28 cellular contexts compared by ENCODE assay signal in the genomic region with DNA sequence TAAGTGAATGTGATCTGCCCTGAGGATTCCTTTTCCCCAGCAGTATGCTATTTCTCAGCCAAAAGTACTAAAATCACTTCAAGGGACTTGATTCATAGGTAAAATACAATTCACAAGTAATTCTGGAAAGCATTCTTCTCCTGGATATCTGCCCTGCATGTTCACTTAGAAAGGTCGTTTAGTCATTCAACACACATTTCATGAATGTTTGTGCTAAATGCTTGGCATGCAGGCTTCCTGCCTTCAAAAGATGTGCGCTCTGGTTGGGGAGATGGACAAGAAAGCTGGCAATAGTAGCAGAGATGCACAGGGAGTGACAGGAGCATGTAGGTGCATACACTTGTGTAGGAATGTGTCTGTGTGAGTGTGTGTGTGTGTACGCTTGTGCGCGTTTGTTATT.
DNase-seq lines count a peak whose midpoint lies in the region; ATAC-seq, FAIRE-seq and TF ChIP-seq lines count a peak whose summit lies in the region.
"Had no signal": no experiment of that assay in that cellular context is flagged by ENCODE, and none has a peak within 500 bp of the region (broad histone marks: within the 10 kb centered on the region; RNA-seq: fewer than 3 reads in every experiment).

No MANE protein-coding gene starts in this region.

- no peak overlapping the region for H3K27ac Mint-ChIP-seq in CD8-positive, alpha-beta memory T cell
- H3K27ac Mint-ChIP-seq: CD4-positive, alpha-beta T cell had no signal

- H4K5ac ChIP-seq in H1 (ENCODE audit: insufficient read length, low read depth, low read length), result no peak overlapping the region

- FAIRE-seq in H1 (lab: Jason Lieb, UNC), result no peak
- FAIRE-seq: A204.1 had no signal

- H3K79me2 ChIP-seq in GM23248 (ENCODE audit: insufficient read depth) (peaks cover 11% of the 10 kb centered on the region), H1 (ENCODE audit: control insufficient read depth in 1 of 2, insufficient read depth in 2 of 2, low read length in 2 of 2) (peaks cover 0 to 70% of the 10 kb centered on the region in 2 experiments; a peak in 3 of 4 replicates)

- H4K8ac ChIP-seq in H1 (ENCODE audit: extremely low read depth, insufficient read depth, low read length) (no peak overlapping the region), mesenchymal stem cell (ENCODE audit: low read length) (no peak overlapping the region)

- no peak overlapping the region for H3K4me3 Mint-ChIP-seq in CD8-positive, alpha-beta memory T cell
- H3K4me3 Mint-ChIP-seq: CD4-positive, alpha-beta T cell had no signal

- H2BK12ac ChIP-seq in H1 (ENCODE audit: low read depth, low read length) (no peak overlapping the region), mesenchymal stem cell (ENCODE audit: low read length in 2 of 2) (no peak overlapping the region)

- H3K18ac ChIP-seq in H1 (ENCODE audit: extremely low read depth, low read length) (no peak overlapping the region), mesenchymal stem cell (ENCODE audit: low read depth in 1 of 2, low read length in 2 of 2) (no peak overlapping the region)

- H4K20me1 ChIP-seq in GM23248 (ENCODE audit: insufficient read depth) (no peaks in the 10 kb centered on the region), H1 (replicated peaks in 1 of 2; ENCODE audit: control insufficient read depth in 1 of 2, insufficient read depth in 2 of 2, low read length in 2 of 2) (peaks cover 0 to 8% of the 10 kb centered on the region in 2 experiments)

- H3K36me3 ChIP-seq in GM23248 (ENCODE audit: low read depth) (no peaks in the 10 kb centered on the region), H1 (ENCODE audit: control insufficient read depth in 2 of 4, insufficient read depth in 4 of 4, low read length in 3 of 4) (no peaks in the 10 kb centered on the region), mesenchymal stem cell (ENCODE audit: control insufficient read depth in 1 of 2, insufficient read depth in 2 of 2, low read depth in 1 of 2, low read length in 2 of 2) (no peaks in the 10 kb centered on the region)
- H3K36me3 ChIP-seq in CD8-positive, alpha-beta memory T cell (ENCODE audit: insufficient read depth, low read length), result no peaks in the 10 kb centered on the region
- H3K36me3 ChIP-seq: BLaER1 treated with 17β-estradiol and CSF1 and Interleukin-3, amounts not matched to agents 10 nM and 100 nM; HAP-1; SJCRH30 had no signal

- H3K23ac ChIP-seq in H1 (ENCODE audit: insufficient read length) (no peak overlapping the region), mesenchymal stem cell (ENCODE audit: low read length in 2 of 2) (no peak overlapping the region)

- POLR2A ChIA-PET in H1 (lab: Charles Lee; ENCODE audit: partially characterized antibody), result no interaction called here
- POLR2A ChIA-PET in CD8-positive, alpha-beta memory T cell (lab: Charles Lee), result no interaction called here

- TF ChIP-seq EP300 in H1 (IDR thresholded peaks at IDR 0.05; ENCODE audit: borderline replicate concordance in 1 of 2, low read depth in 2 of 2, low read length in 2 of 2), result no peak

- H3K27ac ChIP-seq in GM23248 (no peak overlapping the region), H1 (ENCODE audit: low read depth, low read length) (no peak overlapping the region), mesenchymal stem cell (ENCODE audit: low read length, poor library complexity, severe bottlenecking) (no peak overlapping the region)
- H3K27ac ChIP-seq in CD8-positive, alpha-beta memory T cell (ENCODE audit: low read depth, low read length), result no peak overlapping the region
- H3K27ac ChIP-seq: BLaER1 treated with 17β-estradiol and CSF1 and Interleukin-3, amounts not matched to agents 10 nM and 100 nM; PC-9; SJCRH30 had no signal

- no peak for TF ChIP-seq RAD21 in H1 (IDR thresholded peaks at IDR 0.05 in 1 of 2, conservative IDR thresholded peaks at IDR 0.05 in 1 of 2; ENCODE audit: low read depth in 2 of 2, low read length in 2 of 2)

- no peaks in the 10 kb centered on the region for H3K4me1 Mint-ChIP-seq in CD8-positive, alpha-beta memory T cell

- H2AFZ ChIP-seq in GM23248 (no peak overlapping the region), H1 (ENCODE audit: low read length) (no peak overlapping the region), mesenchymal stem cell (ENCODE audit: low read depth, low read length) (no peak overlapping the region)
- H2AFZ ChIP-seq: PC-9 had no signal

- no peaks in the 10 kb centered on the region for H3K23me2 ChIP-seq in H1 (ENCODE audit: low read depth, low read length)

- no peak overlapping the region for H2AK5ac ChIP-seq in H1 (ENCODE audit: low read depth, low read length)
- H2AK5ac ChIP-seq in mesenchymal stem cell (ENCODE audit: low read length, severe bottlenecking), result no peak overlapping the region

- TF ChIP-seq POLR2A in H1 (IDR thresholded peaks at IDR 0.05; ENCODE audit: control extremely low read depth in 1 of 2, low read depth in 2 of 2, low read length in 2 of 2), result 0 out of 3 replicates have a peak, but pooled peaks of 1 of the 2 experiments have one; percentile 40

- CTCF ChIA-PET in H1 (lab: Charles Lee; ENCODE audit: partially characterized antibody), result interaction anchor here (0.8 to 4.1 kb wide), 4 partner anchors 12 to 51 kb away, joined by 3 to 27 read pairs (median 3); no protein-coding TSS in a partner anchor
- CTCF ChIA-PET in CD8-positive, alpha-beta memory T cell (lab: Charles Lee), result no interaction called here

- H3F3A ChIP-seq in GM23248 (ENCODE audit: insufficient read depth), result peaks cover 5% of the 10 kb centered on the region; the same call in 1 of the 2 replicates

- no peak overlapping the region for H3K56ac ChIP-seq in H1 (replicated peaks; ENCODE audit: insufficient read length, low read depth, low read length)

- H3K9me3 ChIP-seq in GM23248 (ENCODE audit: low read depth), result no peaks in the 10 kb centered on the region
- no peaks in the 10 kb centered on the region for H3K9me3 ChIP-seq in H1 (ENCODE audit: insufficient read depth in 2 of 2, low read depth in 1 of 2, low read length in 1 of 2)
- H3K9me3 ChIP-seq in mesenchymal stem cell (ENCODE audit: control insufficient read depth, low read length), result no peaks in the 10 kb centered on the region
- H3K9me3 ChIP-seq in CD8-positive, alpha-beta memory T cell (ENCODE audit: low read length), result no peaks in the 10 kb centered on the region
- H3K9me3 ChIP-seq: HAP-1, SJCRH30 had no signal

- TF ChIP-seq CTCF in H1 (IDR thresholded peaks at IDR 0.05; ENCODE audit: control extremely low read depth in 1 of 3, insufficient read depth in 1 of 3, low read depth in 1 of 3, low read length in 3 of 3), result no peak

- H4K91ac ChIP-seq in H1 (replicated peaks; ENCODE audit: insufficient read length, low read length) (no peak overlapping the region), mesenchymal stem cell (ENCODE audit: low read length) (no peak overlapping the region)

- H3K27me3 ChIP-seq in GM23248 (replicated peaks; ENCODE audit: insufficient read depth) (no peaks in the 10 kb centered on the region), H1 (replicated peaks in 1 of 4; ENCODE audit: control insufficient read depth in 3 of 4, extremely low read depth in 1 of 4, insufficient read depth in 3 of 4, low read length in 3 of 4) (no peaks in the 10 kb centered on the region), mesenchymal stem cell (ENCODE audit: control insufficient read depth in 1 of 2, insufficient read depth in 1 of 2, low read length in 2 of 2) (no peaks in the 10 kb centered on the region)
- H3K27me3 ChIP-seq in CD8-positive, alpha-beta memory T cell (ENCODE audit: insufficient read depth, low read length, poor library complexity, severe bottlenecking), result no peaks in the 10 kb centered on the region
- H3K27me3 ChIP-seq: BLaER1 treated with 17β-estradiol and CSF1 and Interleukin-3, amounts not matched to agents 10 nM and 100 nM; SJCRH30 had no signal

- H2BK5ac ChIP-seq in H1 (ENCODE audit: low read depth, low read length) (no peak overlapping the region; the same call in 1 of the 2 replicates), mesenchymal stem cell (ENCODE audit: low read depth, low read length, poor library complexity, severe bottlenecking) (no peak overlapping the region)

- H3K14ac ChIP-seq in H1 (ENCODE audit: insufficient read length) (no peak overlapping the region), mesenchymal stem cell (ENCODE audit: low read length in 2 of 2) (no peak overlapping the region)

- no peaks in the 10 kb centered on the region for H3K27me3 Mint-ChIP-seq in CD8-positive, alpha-beta memory T cell

- H3K4me3 ChIP-seq in GM23248 (no peak overlapping the region), H1 (ENCODE audit: extremely low read depth in 1 of 4, insufficient read depth in 2 of 4, low read depth in 3 of 4, low read length in 4 of 4) (no peak overlapping the region), mesenchymal stem cell (ENCODE audit: insufficient read depth in 1 of 2, low read depth in 1 of 2, low read length in 2 of 2) (no peak overlapping the region)
- H3K4me3 ChIP-seq in CD8-positive, alpha-beta memory T cell (ENCODE audit: low read length), result no peak overlapping the region
- H3K4me3 ChIP-seq: BLaER1 treated with 17β-estradiol and CSF1 and Interleukin-3, amounts not matched to agents 10 nM and 100 nM; HAP-1; PC-9; SJCRH30 had no signal

- no peak overlapping the region for H2BK20ac ChIP-seq in H1 (ENCODE audit: low read length)

- H3K9ac ChIP-seq in GM23248 (no peak overlapping the region), H1 (replicated peaks in 1 of 4; ENCODE audit: extremely low read depth in 1 of 4, low read depth in 3 of 4, low read length in 3 of 4) (no peak overlapping the region), mesenchymal stem cell (ENCODE audit: low read length) (peak overlapping the region; percentile 5)
- H3K9ac ChIP-seq: BLaER1 treated with 17β-estradiol and CSF1 and Interleukin-3, amounts not matched to agents 10 nM and 100 nM had no signal

- H3K79me1 ChIP-seq in H1 (ENCODE audit: low read depth, low read length), result peaks cover 2% of the 10 kb centered on the region; the same call in 1 of the 2 replicates
- peaks cover 25% of the 10 kb centered on the region for H3K79me1 ChIP-seq in mesenchymal stem cell (replicated peaks; ENCODE audit: low read length, poor library complexity, severe bottlenecking)

- H3K4me1 ChIP-seq in GM23248 (ENCODE audit: insufficient read depth) (peaks cover 6% of the 10 kb centered on the region), H1 (replicated peaks in 1 of 4; ENCODE audit: control insufficient read depth in 3 of 4, insufficient read depth in 4 of 4, low read length in 3 of 4) (peaks cover 0 to 26% (median 8%) of the 10 kb centered on the region in 4 experiments), mesenchymal stem cell (ENCODE audit: control insufficient read depth, insufficient read depth, low read depth, low read length) (peaks cover 2% of the 10 kb centered on the region)
- no peaks in the 10 kb centered on the region for H3K4me1 ChIP-seq in CD8-positive, alpha-beta memory T cell (ENCODE audit: insufficient read depth, low read length)
- H3K4me1 ChIP-seq: HAP-1 had no signal

- 71 to 79% methylated on average over 5 of the region's 5 CpGs for WGBS in GM23248 (ENCODE audit: low coverage in 1 of 2, low lambda C conversion rate in 2 of 2, missing lambda C conversion rate in 2 of 2), 2 experiments
- WGBS in H1 (ENCODE audit: extremely low coverage in 1 of 2, insufficient coverage in 1 of 2, insufficient read length in 1 of 2, insufficient replicate concordance in 2 of 2, low coverage in 1 of 2, low lambda C conversion rate in 2 of 2, missing lambda C conversion rate in 1 of 2), 2 experiments, result 87% methylated on average over 5 of the region's 5 CpGs; no CpG with 5 or more reads in 1 of the 2 experiments
- WGBS in mesenchymal stem cell, result 74% methylated on average over 5 of the region's 5 CpGs

- DNase-seq in EH (ENCODE audit: low read depth) (peak; percentile 32), GM23248 (peak; percentile 18), H1 (ENCODE audit: low read depth in 1 of 2, low spot score in 2 of 2) (no peak), mesenchymal stem cell (no peak), NCI-H510A treated with DMSO at 0.1 percent for 48 hours (lab: John Stamatoyannopoulos, UW) (no peak), cerebellar cortex (ENCODE audit: low spot score) (no peak)
- no peak for DNase-seq in CD8-positive, alpha-beta memory T cell
- DNase-seq: AML-193; CD4-positive, alpha-beta T cell; COR-L47; DMS53; GDM1; KBM-7; MV-4-11; NCI-H1105; NCI-H146; NCI-H1930; NCI-H2107; NCI-H526; NCI-H82; NK-92 treated with Interleukin-12 subunit alpha and Interleukin-12 subunit beta, amount 100 ng/mL, for 24 hours; PC-9; SJCRH30 had no signal

- H2BK15ac ChIP-seq in H1 (ENCODE audit: low read length) (no peak overlapping the region), mesenchymal stem cell (ENCODE audit: low read depth, poor library complexity, severe bottlenecking) (no peak overlapping the region)

- ATAC-seq in HG03460 (IDR thresholded peaks at IDR 0.05; ENCODE audit: unreplicated experiment), result no peak
- ATAC-seq: Right ventricle myocardium inferior had no signal

- H3K36me3 Mint-ChIP-seq in CD8-positive, alpha-beta memory T cell, result no peaks in the 10 kb centered on the region

- no peak overlapping the region for H3K4ac ChIP-seq in H1 (replicated peaks; ENCODE audit: insufficient read length, low read depth, low read length)
- no peak overlapping the region for H3K4ac ChIP-seq in mesenchymal stem cell (ENCODE audit: low read depth in 1 of 2, low read length in 2 of 2)

- H3K4me2 ChIP-seq in GM23248 (ENCODE audit: unreplicated experiment) (no peak overlapping the region), H1 (ENCODE audit: insufficient read depth in 1 of 2, low read depth in 2 of 2, low read length in 2 of 2) (no peak overlapping the region), mesenchymal stem cell (ENCODE audit: low read length, poor library complexity, severe bottlenecking) (no peak overlapping the region)
- H3K4me2 ChIP-seq: BLaER1 treated with 17β-estradiol and CSF1 and Interleukin-3, amounts not matched to agents 10 nM and 100 nM; PC-9 had no signal

- in situ Hi-C loops in GM23248 (cut with MboI), result no loop called here

- no peaks in the 10 kb centered on the region; the same call in 1 of the 2 replicates for H3K9me2 ChIP-seq in GM23248 (ENCODE audit: insufficient read depth)

- H3K9me3 Mint-ChIP-seq in CD8-positive, alpha-beta memory T cell, result peaks cover 2 to 8% (median 4%) of the 10 kb centered on the region in 5 donors
- H3K9me3 Mint-ChIP-seq: CD4-positive, alpha-beta T cell had no signal

- no peak overlapping the region for H2BK120ac ChIP-seq in H1 (replicated peaks; ENCODE audit: low read depth, low read length)
- no peak overlapping the region for H2BK120ac ChIP-seq in mesenchymal stem cell (ENCODE audit: low read depth, low read length)

Comparison
In these comparisons a context has a peak if more than half of its experiments do, and no peak if none do; other contexts are left out.
1. DNase-seq: peak in EH (single experiment) and GM23248 (single experiment); none in H1 (0 of 2), mesenchymal stem cell (single experiment), CD8-positive, alpha-beta memory T cell (0 of 5), NCI-H510A treated with DMSO at 0.1 percent for 48 hours (single experiment) and cerebellar cortex (single experiment).